In the genomic region with DNA sequence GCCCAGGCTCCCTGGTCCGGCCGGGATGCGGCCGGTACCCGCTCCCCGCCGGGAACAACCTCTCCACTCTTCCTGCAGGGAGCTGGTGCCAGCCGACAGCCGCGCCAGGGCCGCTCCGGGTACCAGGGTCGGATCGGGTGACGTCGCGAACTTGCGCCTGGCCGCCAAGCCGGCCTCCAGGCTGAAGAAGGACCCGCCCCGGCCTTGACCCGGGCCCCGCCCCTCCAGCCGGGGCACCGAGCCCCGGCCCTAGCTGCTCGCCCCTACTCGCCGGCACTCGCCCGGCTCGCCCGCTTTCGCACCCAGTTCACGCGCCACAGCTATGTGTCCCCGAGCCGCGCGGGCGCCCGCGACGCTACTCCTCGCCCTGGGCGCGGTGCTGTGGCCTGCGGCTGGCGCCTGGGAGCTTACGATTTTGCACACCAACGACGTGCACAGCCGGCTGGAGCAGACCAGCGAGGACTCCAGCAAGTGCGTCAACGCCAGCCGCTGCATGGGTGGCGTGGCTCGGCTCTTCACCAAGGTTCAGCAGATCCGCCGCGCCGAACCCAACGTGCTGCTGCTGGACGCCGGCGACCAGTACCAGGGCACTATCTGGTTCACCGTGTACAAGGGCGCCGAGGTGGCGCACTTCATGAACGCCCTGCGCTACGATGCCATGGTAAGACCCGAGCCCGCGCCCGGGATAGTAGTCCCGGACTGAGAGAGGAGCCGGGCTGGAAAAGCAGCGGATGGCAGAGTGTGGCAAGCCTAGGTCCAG, we compare ENCODE assay signal across 8 cellular contexts. TPM values are rescaled to one million over a fixed set of nuclear protein-coding genes. Genes with fewer than 3 reads are reported as not detected.
DNase-seq lines count a peak whose midpoint lies in the region; ATAC-seq, FAIRE-seq and TF ChIP-seq lines count a peak whose summit lies in the region.

Gene NT5E (plus strand): TSS at position 266 of the 760 bp plus-strand sequence. CDS start 57 bp downstream, at position 323.

- no peaks in the 10 kb centered on the region for H3K36me3 ChIP-seq in endothelial cell of umbilical vein (ENCODE audit: control insufficient read depth in 2 of 2, extremely low read depth in 1 of 2, insufficient read depth in 2 of 2, low read length in 2 of 2)
- no peaks in the 10 kb centered on the region for H3K36me3 ChIP-seq in subcutaneous abdominal adipose tissue (ENCODE audit: control insufficient read depth in 5 of 5, insufficient read depth in 5 of 5, low read length in 5 of 5)

- POLR2A ChIA-PET in endothelial cell of umbilical vein (lab: Charles Lee), result interaction anchor here (0.9 to 4.0 kb wide), 8 partner anchors 9 to 228 kb away, joined by 3 to 45 read pairs (median 8); no protein-coding TSS in a partner anchor

- no peaks in the 10 kb centered on the region for H4K20me1 ChIP-seq in endothelial cell of umbilical vein (replicated peaks; ENCODE audit: control insufficient read depth, extremely low read depth, insufficient read depth, low read length)

- DNase-seq in GM10266 (ENCODE audit: extremely low spot score) (peak; percentile 81), endothelial cell of umbilical vein (ENCODE audit: low read depth, low spot score) (peak; percentile 79), mesothelial cell of epicardium (ENCODE audit: low spot score in 2 of 2, unreplicated experiment in 2 of 2) (peak in 1 of 2 experiments; percentile 46), NCI-H2107 treated with DMSO at 0.1 percent for 48 hours (lab: John Stamatoyannopoulos, UW; ENCODE audit: unreplicated experiment) (no peak)
- peak; percentile 85 for DNase-seq in activated CD8-positive, alpha-beta memory T cell treated with anti-CD3 and anti-CD28 coated beads for 24 hours

- TF ChIP-seq CTCF in GM10266 (IDR thresholded peaks at IDR 0.05; ENCODE audit: control insufficient read depth, insufficient read depth, low read depth, missing control alignments) (no peak), endothelial cell of umbilical vein (IDR thresholded peaks at IDR 0.05; ENCODE audit: extremely low read depth in 1 of 2, insufficient read depth in 1 of 2, low read depth in 1 of 2, low read length in 2 of 2) (no peak), mesothelial cell of epicardium (IDR thresholded peaks at IDR 0.05; ENCODE audit: unreplicated experiment) (no peak)

- H3K9ac ChIP-seq in endothelial cell of umbilical vein (replicated peaks; ENCODE audit: extremely low read depth, insufficient read depth, low read length) (peak within 1 kb of the TSS; percentile 91), subcutaneous abdominal adipose tissue (ENCODE audit: low read length in 5 of 5) (peak within 1 kb of the TSS; percentile 14 to 72 (median 31))

- CTCF ChIA-PET in endothelial cell of umbilical vein (lab: Charles Lee), result interaction anchor here (0.7 to 22.7 kb wide), 17 partner anchors 9 to 96 kb away, joined by 3 to 541 read pairs (median 8); no protein-coding TSS in a partner anchor

- ATAC-seq in GM21619 (IDR thresholded peaks at IDR 0.05; ENCODE audit: unreplicated experiment), result peak; percentile 82

- H3K4me3 Mint-ChIP-seq in IgD-negative memory B cell (peak within 1 kb of the TSS; percentile 96 to 99 (median 98)), mesothelial cell of epicardium (peak within 1 kb of the TSS; percentile 68)

- intact Hi-C loops in endothelial cell of umbilical vein (cut with micrococcal nuclease), result loop anchor here (1.0 kb wide), 5 partner anchors 10 to 95 kb away; no protein-coding TSS in a partner anchor

- no peaks in the 10 kb centered on the region for H3K9me1 ChIP-seq in endothelial cell of umbilical vein (replicated peaks; ENCODE audit: control insufficient read depth, extremely low read depth, insufficient read depth, low read length)

- H3K27ac Mint-ChIP-seq in IgD-negative memory B cell (peak within 1 kb of the TSS; percentile 88 to 92 (median 90)), mesothelial cell of epicardium (peak within 1 kb of the TSS; percentile 44)

- H3K27me3 Mint-ChIP-seq in IgD-negative memory B cell (peaks cover 29% of the 10 kb centered on the region), mesothelial cell of epicardium (ENCODE audit: low read depth) (peaks cover 93% of the 10 kb centered on the region)

- H3K27ac ChIP-seq in endothelial cell of umbilical vein (ENCODE audit: insufficient read depth, low read depth, low read length) (peak within 1 kb of the TSS; percentile 84), subcutaneous abdominal adipose tissue (ENCODE audit: low read depth, low read length) (peak within 1 kb of the TSS; percentile 73)

- H3K27me3 ChIP-seq in endothelial cell of umbilical vein (ENCODE audit: control insufficient read depth in 2 of 2, insufficient read depth in 2 of 2, low read length in 2 of 2) (no peaks in the 10 kb centered on the region), subcutaneous abdominal adipose tissue (ENCODE audit: control insufficient read depth in 5 of 5, insufficient read depth in 4 of 5, low read length in 5 of 5) (peaks cover 2 to 31% (median 19%) of the 10 kb centered on the region in 5 donors)

- H2AFZ ChIP-seq in endothelial cell of umbilical vein (ENCODE audit: low read depth, low read length), result peak within 1 kb of the TSS; percentile 83

- H3K4me1 Mint-ChIP-seq in IgD-negative memory B cell (peaks cover 49 to 53% (median 51%) of the 10 kb centered on the region in 3 donors), mesothelial cell of epicardium (peaks cover 12% of the 10 kb centered on the region)

- H3K79me2 ChIP-seq in endothelial cell of umbilical vein (ENCODE audit: control insufficient read depth, insufficient read depth, low read length), result peaks cover 49% of the 10 kb centered on the region

- H3K9me3 Mint-ChIP-seq in IgD-negative memory B cell (no peaks in the 10 kb centered on the region), mesothelial cell of epicardium (no peaks in the 10 kb centered on the region)

- peak; percentile 72 for TF ChIP-seq POLR2A in endothelial cell of umbilical vein (IDR thresholded peaks at IDR 0.05; ENCODE audit: low read depth, low read length)

- H3K36me3 Mint-ChIP-seq in IgD-negative memory B cell (peaks cover 2% of the 10 kb centered on the region), mesothelial cell of epicardium (no peaks in the 10 kb centered on the region)

- H3K9me3 ChIP-seq in endothelial cell of umbilical vein (replicated peaks; ENCODE audit: control insufficient read depth, insufficient read depth, low read length) (no peaks in the 10 kb centered on the region), subcutaneous abdominal adipose tissue (ENCODE audit: control insufficient read depth in 5 of 5, low read length in 5 of 5) (no peaks in the 10 kb centered on the region)

- peak within 1 kb of the TSS; percentile 97 for H3K4me2 ChIP-seq in endothelial cell of umbilical vein (ENCODE audit: insufficient read depth, low read length)

- H3K4me3 ChIP-seq in endothelial cell of umbilical vein (replicated peaks in 1 of 3; ENCODE audit: insufficient read depth in 1 of 3, low read depth in 1 of 3, low read length in 3 of 3), result peak within 1 kb of the TSS; percentile 61 to 86 (median 69)
- H3K4me3 ChIP-seq in subcutaneous abdominal adipose tissue (ENCODE audit: low read depth in 1 of 5, low read length in 5 of 5), result peak within 1 kb of the TSS; percentile 73 to 85 (median 79)

- peak; percentile 46 for FAIRE-seq in endothelial cell of umbilical vein (lab: Jason Lieb, UNC)

- TSS peak; percentile 57 for BruUV-seq in endothelial cell of umbilical vein (replicated peaks; lab: Mats Ljungman, UMichigan)

- H3K4me1 ChIP-seq in endothelial cell of umbilical vein (ENCODE audit: control insufficient read depth, extremely low read depth, insufficient read depth, low read length) (peaks cover 23% of the 10 kb centered on the region), subcutaneous abdominal adipose tissue (ENCODE audit: control insufficient read depth in 5 of 5, insufficient read depth in 5 of 5, low read length in 5 of 5) (peaks cover 0 to 24% (median 16%) of the 10 kb centered on the region in 5 donors)

- dilution Hi-C loops in endothelial cell of umbilical vein (cut with MboI; ENCODE audit: extremely low pct_ligation_motif_present, low sequenced_read_pairs), result loop anchor here (25.0 kb wide), 1 partner anchor 88 kb away; no protein-coding TSS in a partner anchor

TF ChIP-seq in endothelial cell of umbilical vein, 7 proteins besides CTCF, POLR2A, EP300 and RAD21:
- TF ChIP-seq POLR2AphosphoS5 (IDR thresholded peaks at IDR 0.05; ENCODE audit: insufficient read depth, low read depth, low read length), result peak; percentile 75
- TF ChIP-seq FOS (IDR thresholded peaks at IDR 0.05; ENCODE audit: borderline replicate concordance, insufficient read depth, low read length), result no peak
TF ChIP-seq in endothelial cell of umbilical vein: peak in this region for 1.

RNA-seq across cellular contexts. Expression of gene NT5E, which starts in this region (rescaled TPM):
- polyA plus RNA-seq in IgD-negative memory B cell, result 118 TPM
- total RNA-seq in endothelial cell of umbilical vein, result 48.2 and 115 TPM in 2 replicates
- 59.3 and 110 TPM in 2 replicates for polyA plus RNA-seq in endothelial cell of umbilical vein
- polyA plus RNA-seq in endothelial cell of umbilical vein (2011; cell fraction: cytosol; rRNA removed), result 59.9 and 64.0 TPM in 2 replicates
- 35.1 and 40.4 TPM in 2 replicates for polyA plus RNA-seq in endothelial cell of umbilical vein (2011; cell fraction: nucleus; rRNA removed)
- polyA plus RNA-seq in endothelial cell of umbilical vein (2012), result 47.0 and 83.3 TPM in 2 replicates
- polyA minus RNA-seq in endothelial cell of umbilical vein, result 78.0 and 90.7 TPM in 2 replicates
- 4.2 TPM for polyA minus RNA-seq in endothelial cell of umbilical vein (2011; cell fraction: cytosol; rRNA and poly(A)+ RNA removed)
- polyA minus RNA-seq in endothelial cell of umbilical vein (2011; cell fraction: nucleus; rRNA and poly(A)+ RNA removed), result 41.8 and 43.6 TPM in 2 replicates
- 0.23 to 0.38 TPM (median 0.25 TPM) in 3 replicates for total RNA-seq in mesothelial cell of epicardium

Comparison
In these comparisons a context has a peak if more than half of its experiments do, and no peak if none do; other contexts are left out.
1. RNA of gene NT5E (total RNA-seq): 48.2 to 115 TPM in endothelial cell of umbilical vein; 0.23 to 0.38 TPM in mesothelial cell of epicardium; every median in the first group is over 10 times any median in the second.